In the genomic region with DNA sequence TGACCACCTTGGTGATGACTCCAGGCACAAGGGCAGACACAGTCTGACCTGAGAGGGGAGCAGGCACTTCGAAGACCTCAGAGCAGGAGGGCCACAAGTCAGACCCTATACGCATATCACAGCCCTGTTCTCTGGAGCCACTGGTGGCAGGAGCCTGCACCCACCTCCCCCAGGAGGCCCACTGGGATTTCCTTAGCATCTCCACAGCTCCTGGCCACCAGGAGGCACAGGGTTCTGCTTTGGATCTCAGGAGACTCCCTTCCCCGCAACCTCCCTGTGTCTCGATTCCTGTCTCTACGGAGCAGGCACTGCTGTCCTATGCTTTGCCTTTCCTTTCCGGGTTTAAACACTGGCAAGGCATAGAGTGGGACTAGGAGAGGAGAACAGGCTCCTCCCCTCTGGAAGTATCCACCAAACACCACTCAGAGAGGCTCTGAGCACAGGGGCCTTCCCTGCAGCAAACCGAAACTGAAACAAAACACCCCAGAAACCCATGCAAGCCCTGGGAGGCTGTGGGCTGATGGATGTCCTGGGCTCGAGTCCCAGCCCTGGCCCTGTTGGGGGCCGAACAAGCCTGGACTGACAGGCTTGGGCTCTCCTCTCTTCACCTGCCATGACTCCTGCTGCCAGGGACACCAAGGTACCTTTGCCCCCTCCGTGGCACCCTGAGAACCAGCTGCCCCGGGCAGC, we compare ENCODE assay signal across 8 cellular contexts.
DNase-seq lines count a peak whose midpoint lies in the region; ATAC-seq and TF ChIP-seq lines count a peak whose summit lies in the region.

No MANE protein-coding gene starts in this region.

- H3K27me3 ChIP-seq in CD8-positive, alpha-beta T cell (ENCODE audit: insufficient read depth, low read length), result no peaks in the 10 kb centered on the region

- peaks cover 6% of the 10 kb centered on the region for H3K9me3 Mint-ChIP-seq in CD8-positive, alpha-beta T cell

- no peak for TF ChIP-seq CTCF in CD8-positive, alpha-beta T cell (IDR thresholded peaks at IDR 0.05)
- TF ChIP-seq CTCF in WI38 (IDR thresholded peaks at IDR 0.05; ENCODE audit: low read depth, low read length) (peak; percentile 13; the same call in 1 of the 2 replicates), cardiac fibroblast (IDR thresholded peaks at IDR 0.05; ENCODE audit: low read depth, low read length) (peak; percentile 28)

- ATAC-seq in CD8-positive, alpha-beta T cell, result peak; percentile 75
- peak; percentile 82 for ATAC-seq in GM19328 (IDR thresholded peaks at IDR 0.05; ENCODE audit: unreplicated experiment)
- ATAC-seq in HG03558 (IDR thresholded peaks at IDR 0.05; ENCODE audit: extremely low read depth, unreplicated experiment), result peak; percentile 81
- ATAC-seq in HG03460 (IDR thresholded peaks at IDR 0.05; ENCODE audit: unreplicated experiment), result no peak

- CTCF ChIA-PET in CD8-positive, alpha-beta T cell (lab: Charles Lee), result interaction anchor here (1.1 to 1.5 kb wide), 2 partner anchors 26 to 54 kb away, joined by 6 read pairs; no protein-coding TSS in a partner anchor

- H3K9me3 ChIP-seq in CD8-positive, alpha-beta T cell (ENCODE audit: low read length), result no peaks in the 10 kb centered on the region

- POLR2A ChIA-PET in CD8-positive, alpha-beta T cell (lab: Charles Lee), result interaction anchor here (1.0 to 2.8 kb wide), 3 partner anchors 10 to 75 kb away, joined by 3 to 12 read pairs (median 6); no protein-coding TSS in a partner anchor

- peak overlapping the region; percentile 76 for H3K27ac ChIP-seq in CD8-positive, alpha-beta T cell (ENCODE audit: low read depth, low read length)

- intact Hi-C loops in CD8-positive, alpha-beta T cell (cut with DNase I, micrococcal nuclease), result loop anchor here in 1 of 2 experiments (1.0 kb wide), 1 partner anchor 18 kb away; no protein-coding TSS in a partner anchor

- peak overlapping the region; percentile 99 for H3K4me3 ChIP-seq in CD8-positive, alpha-beta T cell (ENCODE audit: low read depth, low read length)
- H3K4me3 ChIP-seq in WI38 (ENCODE audit: low read depth, low read length), result peak overlapping the region; percentile 78
- peak overlapping the region; percentile 66 to 69 for H3K4me3 ChIP-seq in cardiac fibroblast (replicated peaks in 1 of 2; ENCODE audit: low read depth in 2 of 2, low read length in 2 of 2)

- H3K4me1 Mint-ChIP-seq in CD8-positive, alpha-beta T cell (ENCODE audit: low read depth), result peaks cover 11% of the 10 kb centered on the region

- H3K36me3 Mint-ChIP-seq in CD8-positive, alpha-beta T cell, result peaks cover 38% of the 10 kb centered on the region

- H3K36me3 ChIP-seq in CD8-positive, alpha-beta T cell (ENCODE audit: insufficient read depth, low read length), result no peaks in the 10 kb centered on the region

- H3K4me1 ChIP-seq in CD8-positive, alpha-beta T cell (ENCODE audit: insufficient read depth, low read length), result peaks cover 16% of the 10 kb centered on the region

- H3K27ac Mint-ChIP-seq in CD8-positive, alpha-beta T cell, result peak overlapping the region; percentile 86

- H3K27me3 Mint-ChIP-seq in CD8-positive, alpha-beta T cell (ENCODE audit: low read depth), result no peaks in the 10 kb centered on the region

- peak overlapping the region; percentile 87 for H3K4me3 Mint-ChIP-seq in CD8-positive, alpha-beta T cell

- peak in 6 of 7 experiments; percentile 34 to 72 (median 50) for DNase-seq in CD8-positive, alpha-beta T cell
- peak; percentile 86 to 93 for DNase-seq in cardiac fibroblast (ENCODE audit: low read depth in 2 of 2)
- peak; percentile 83 for DNase-seq in kidney glomerular epithelial cell (lab: John Stamatoyannopoulos, UW)
- DNase-seq in stimulated activated CD4-positive, alpha-beta T cell treated with anti-CD3 and anti-CD28 coated beads, Interleukin-2, amount 100 ng/mL, for 24 hours, result peak; percentile 58
